10 cellular contexts compared by ENCODE assay signal in genomic region chr6:37489697-37490336, GRCh38. TPM values are rescaled to one million over a fixed set of nuclear protein-coding genes. Genes with fewer than 3 reads are reported as not detected.
DNase-seq lines count a peak whose midpoint lies in the region; ATAC-seq and TF ChIP-seq lines count a peak whose summit lies in the region.
"Had no signal": no experiment of that assay in that cellular context is flagged by ENCODE, and none has a peak within 500 bp of the region (broad histone marks: within the 10 kb centered on the region; RNA-seq: fewer than 3 reads in every experiment).

No MANE protein-coding gene starts in this region.

- peaks cover 42% of the 10 kb centered on the region; the same call in 1 of the 2 replicates for H3K36me3 ChIP-seq in BLaER1

- no peak for TF ChIP-seq CTCF in GM10266 (IDR thresholded peaks at IDR 0.05; ENCODE audit: control insufficient read depth, insufficient read depth, low read depth, missing control alignments)

- H3K27me3 Mint-ChIP-seq in activated CD8-positive, alpha-beta memory T cell treated with anti-CD3 and anti-CD28 coated beads, Interleukin-2, amount 10 ng/mL, durations not matched to agents 7 days and 5 days = no peaks in the 10 kb centered on the region
- H3K27me3 Mint-ChIP-seq: dendritic cell treated with granulocyte-macrophage colony-stimulating factor and Interleukin-4, amounts not matched to agents 40 ng/mL and 50 ng/mL, for 4 days had no signal

- CTCF ChIA-PET in activated CD8-positive, alpha-beta memory T cell treated with anti-CD3 and anti-CD28 coated beads, Interleukin-2, amount 10 ng/mL, durations not matched to agents 7 days and 5 days (lab: Charles Lee) = interaction anchor here (0.7 to 3.5 kb wide), 3 partner anchors 12 to 77 kb away, joined by 3 to 16 read pairs (median 3); no protein-coding TSS in a partner anchor

- H3K4me1 Mint-ChIP-seq in activated CD8-positive, alpha-beta memory T cell treated with anti-CD3 and anti-CD28 coated beads, Interleukin-2, amount 10 ng/mL, durations not matched to agents 7 days and 5 days = peaks cover 52% of the 10 kb centered on the region

- no peaks in the 10 kb centered on the region for H3K27me3 ChIP-seq in BLaER1

- DNase-seq in activated CD8-positive, alpha-beta memory T cell treated with anti-CD3 and anti-CD28 coated beads, Interleukin-2, amount 10 ng/mL, durations not matched to agents 7 days and 5 days = no peak
- DNase-seq in left ventricle myocardium superior (peak; percentile 55), GM10266 (ENCODE audit: extremely low spot score) (no peak), SIG-M5 treated with dmso at 0.1 percent for 504 hours (lab: John Stamatoyannopoulos, UW; ENCODE audit: unreplicated experiment) (no peak), SIG-M5 (lab: John Stamatoyannopoulos, UW) (no peak), NCI-H2227 (lab: John Stamatoyannopoulos, UW; ENCODE audit: unreplicated experiment) (no peak)
- DNase-seq: midbrain had no signal

- peaks cover 69% of the 10 kb centered on the region for H3K4me1 ChIP-seq in BLaER1

- no peaks in the 10 kb centered on the region for H3K9me3 ChIP-seq in BLaER1

- no peaks in the 10 kb centered on the region for H3K9me3 Mint-ChIP-seq in activated CD8-positive, alpha-beta memory T cell treated with anti-CD3 and anti-CD28 coated beads, Interleukin-2, amount 10 ng/mL, durations not matched to agents 7 days and 5 days (ENCODE audit: low read depth)
- H3K9me3 Mint-ChIP-seq: dendritic cell treated with granulocyte-macrophage colony-stimulating factor and Interleukin-4, amounts not matched to agents 40 ng/mL and 50 ng/mL, for 4 days had no signal

- peak overlapping the region; percentile 77 for H3K27ac Mint-ChIP-seq in activated CD8-positive, alpha-beta memory T cell treated with anti-CD3 and anti-CD28 coated beads, Interleukin-2, amount 10 ng/mL, durations not matched to agents 7 days and 5 days
- H3K27ac Mint-ChIP-seq: dendritic cell treated with granulocyte-macrophage colony-stimulating factor and Interleukin-4, amounts not matched to agents 40 ng/mL and 50 ng/mL, for 4 days had no signal

- peak; percentile 52 for ATAC-seq in activated CD8-positive, alpha-beta memory T cell treated with anti-CD3 and anti-CD28 coated beads, Interleukin-2, amount 10 ng/mL, durations not matched to agents 7 days and 5 days
- ATAC-seq in left ventricle myocardium superior = peak; percentile 66

- peak overlapping the region; percentile 51; the same call in 1 of the 2 replicates for H3K27ac ChIP-seq in BLaER1

- peaks cover 70% of the 10 kb centered on the region for H4K20me1 ChIP-seq in BLaER1

- no peak overlapping the region for H3K4me3 ChIP-seq in BLaER1

- intact Hi-C loops in left ventricle myocardium superior (cut with micrococcal nuclease) = no loop called here

- peaks cover 6% of the 10 kb centered on the region for H3K36me3 Mint-ChIP-seq in activated CD8-positive, alpha-beta memory T cell treated with anti-CD3 and anti-CD28 coated beads, Interleukin-2, amount 10 ng/mL, durations not matched to agents 7 days and 5 days

- H3K9ac ChIP-seq in BLaER1 = peak overlapping the region; percentile 46; the same call in 1 of the 2 replicates

- TF ChIP-seq POLR2A in GM19099 (IDR thresholded peaks at IDR 0.05; ENCODE audit: extremely low read depth, insufficient read length, low read depth) = peak; percentile 7

- peak overlapping the region; percentile 70 for H3K4me2 ChIP-seq in BLaER1

- no peak overlapping the region for H3K4me3 Mint-ChIP-seq in activated CD8-positive, alpha-beta memory T cell treated with anti-CD3 and anti-CD28 coated beads, Interleukin-2, amount 10 ng/mL, durations not matched to agents 7 days and 5 days
- H3K4me3 Mint-ChIP-seq: dendritic cell treated with granulocyte-macrophage colony-stimulating factor and Interleukin-4, amounts not matched to agents 40 ng/mL and 50 ng/mL, for 4 days had no signal

RNA-seq across cellular contexts. Expression of gene CCDC167, which starts 9.9 kb away (rescaled TPM):
- 10 to 100 TPM; 73.8 to 83.4 TPM for total RNA-seq in activated CD8-positive, alpha-beta memory T cell treated with anti-CD3 and anti-CD28 coated beads, Interleukin-2, amount 10 ng/mL, durations not matched to agents 7 days and 5 days
- total RNA-seq in left ventricle myocardium superior = 26.6 TPM

RNA-seq across cellular contexts. Expression of gene CMTR1, which starts 56.8 kb away (rescaled TPM):
- 100 to 1,000 TPM in 1 of 2 experiments, 10 to 100 TPM in 1; 83.9 to 120 TPM for total RNA-seq in activated CD8-positive, alpha-beta memory T cell treated with anti-CD3 and anti-CD28 coated beads, Interleukin-2, amount 10 ng/mL, durations not matched to agents 7 days and 5 days
- 30.0 TPM for total RNA-seq in left ventricle myocardium superior
